ENCODE assay signal across 8 cellular contexts in the genomic region with DNA sequence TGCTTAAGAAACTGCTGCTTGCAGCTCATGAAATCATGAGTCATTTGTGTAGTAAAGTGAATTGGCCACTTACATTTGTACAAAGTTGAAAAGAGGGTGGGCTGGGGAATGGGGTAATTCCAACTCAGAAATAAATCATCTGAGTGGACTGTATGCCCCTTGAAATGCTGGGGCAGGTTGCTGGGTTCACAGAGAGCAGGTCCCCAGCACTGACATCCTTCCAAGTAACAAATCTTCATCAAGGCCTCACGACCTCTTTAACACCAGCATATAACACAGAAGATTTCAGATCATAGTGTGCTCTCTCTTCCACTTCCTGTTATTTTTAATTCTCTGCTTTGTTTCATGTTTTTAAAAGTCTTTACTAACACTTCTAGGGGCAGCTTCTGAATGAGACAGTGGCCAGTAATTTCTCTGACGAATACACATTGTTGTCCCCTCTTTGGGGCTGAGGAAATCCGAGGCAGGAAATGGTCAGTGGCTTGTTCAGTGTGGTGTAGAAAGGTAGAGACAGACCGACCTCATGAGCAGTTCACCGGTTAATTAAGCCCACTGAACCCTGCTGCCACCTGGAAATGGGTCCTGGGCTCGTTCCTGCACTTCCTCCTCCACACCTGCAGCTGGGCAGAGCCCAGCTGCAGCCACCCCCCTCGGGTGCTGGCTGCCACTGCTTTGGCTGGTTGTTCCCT.
A peak's percentile ranks its signal among the peaks of the same experiment; 100 is the strongest.
DNase-seq lines count a peak whose midpoint lies in the region; ATAC-seq and TF ChIP-seq lines count a peak whose summit lies in the region.

No MANE protein-coding gene starts in this region.

- ATAC-seq in GM19372 (IDR thresholded peaks at IDR 0.05; ENCODE audit: low read depth, unreplicated experiment) (peak; percentile 76), HG03354 (IDR thresholded peaks at IDR 0.05; ENCODE audit: poor library complexity, severe bottlenecking, unreplicated experiment) (peak; percentile 86), heart right ventricle (peak in 6 of 8 donors; percentile 18 to 46 (median 39))

- H3K36me3 Mint-ChIP-seq in CD8-positive, alpha-beta memory T cell: peaks cover 0 to 5% (median 2%) of the 10 kb centered on the region in 3 donors
- H3K36me3 Mint-ChIP-seq in activated T-cell treated with anti-CD3 and anti-CD28 coated beads, Interleukin-2, amount 50 U/mL, for 24 hours (ENCODE audit: low read depth): peaks cover 14% of the 10 kb centered on the region

- H3K27me3 ChIP-seq in CD8-positive, alpha-beta memory T cell (ENCODE audit: insufficient read depth, low read length, poor library complexity, severe bottlenecking): no peaks in the 10 kb centered on the region
- H3K27me3 ChIP-seq in heart right ventricle: no peaks in the 10 kb centered on the region
- H3K27me3 ChIP-seq in stomach: no peaks in the 10 kb centered on the region

- H3K9me3 ChIP-seq in CD8-positive, alpha-beta memory T cell (ENCODE audit: low read length): no peaks in the 10 kb centered on the region
- H3K9me3 ChIP-seq in heart right ventricle (no peaks in the 10 kb centered on the region), stomach (no peaks in the 10 kb centered on the region)

- no peak for TF ChIP-seq POLR2A in stomach (IDR thresholded peaks at IDR 0.05)

- H3K27ac ChIP-seq in CD8-positive, alpha-beta memory T cell (ENCODE audit: low read depth, low read length): peak overlapping the region; percentile 70
- H3K27ac ChIP-seq in heart right ventricle: peak overlapping the region in 9 of 10 donors; percentile 46 to 84 (median 71)
- H3K27ac ChIP-seq in stomach: peak overlapping the region; percentile 55 to 86 (median 79)

- 29 to 42% methylated on average over 7 of the region's 7 CpGs for WGBS in heart right ventricle, 2 donors
- 32 to 41% (median 36%) methylated on average over 7 of the region's 7 CpGs for WGBS in stomach, 5 donors

- H3K27me3 Mint-ChIP-seq in CD8-positive, alpha-beta memory T cell: no peaks in the 10 kb centered on the region
- no peaks in the 10 kb centered on the region for H3K27me3 Mint-ChIP-seq in activated T-cell treated with anti-CD3 and anti-CD28 coated beads, Interleukin-2, amount 50 U/mL, for 24 hours

- peak in 3 of 5 donors; percentile 43 to 66 (median 50) for DNase-seq in CD8-positive, alpha-beta memory T cell
- DNase-seq in activated T-cell treated with anti-CD3 and anti-CD28 coated beads, Interleukin-2, amount 50 U/mL, for 24 hours: no peak
- no peak for DNase-seq in heart right ventricle
- no peak for DNase-seq in stomach
- DNase-seq in NCI-H2029 treated with DMSO at 0.1 percent for 48 hours (lab: John Stamatoyannopoulos, UW): no peak
- no peak for DNase-seq in ureter (ENCODE audit: low spot score)

- H3K27ac Mint-ChIP-seq in CD8-positive, alpha-beta memory T cell: peak overlapping the region; percentile 88 to 99 (median 95)
- peak overlapping the region; percentile 98 for H3K27ac Mint-ChIP-seq in activated T-cell treated with anti-CD3 and anti-CD28 coated beads, Interleukin-2, amount 50 U/mL, for 24 hours

- H3K36me3 ChIP-seq in CD8-positive, alpha-beta memory T cell (ENCODE audit: insufficient read depth, low read length): no peaks in the 10 kb centered on the region
- H3K36me3 ChIP-seq in heart right ventricle: no peaks in the 10 kb centered on the region
- H3K36me3 ChIP-seq in stomach: no peaks in the 10 kb centered on the region

- no peak for TF ChIP-seq CTCF in heart right ventricle (IDR thresholded peaks at IDR 0.05)
- TF ChIP-seq CTCF in stomach (IDR thresholded peaks at IDR 0.05): no peak

- TF ChIP-seq EP300 in stomach (IDR thresholded peaks at IDR 0.05): no peak

- POLR2A ChIA-PET in CD8-positive, alpha-beta memory T cell (lab: Charles Lee): interaction anchor here (0.7 to 1.3 kb wide), 3 partner anchors 28 to 125 kb away, joined by 3 to 6 read pairs (median 3); no protein-coding TSS in a partner anchor

- no peaks in the 10 kb centered on the region for H3K9me3 Mint-ChIP-seq in CD8-positive, alpha-beta memory T cell
- no peaks in the 10 kb centered on the region for H3K9me3 Mint-ChIP-seq in activated T-cell treated with anti-CD3 and anti-CD28 coated beads, Interleukin-2, amount 50 U/mL, for 24 hours

- H3K4me3 Mint-ChIP-seq in CD8-positive, alpha-beta memory T cell: peak overlapping the region; percentile 1 to 84 (median 63)
- H3K4me3 Mint-ChIP-seq in activated T-cell treated with anti-CD3 and anti-CD28 coated beads, Interleukin-2, amount 50 U/mL, for 24 hours: peak overlapping the region; percentile 62

- H3K4me3 ChIP-seq in CD8-positive, alpha-beta memory T cell (ENCODE audit: low read length): peak overlapping the region; percentile 12
- no peak overlapping the region for H3K4me3 ChIP-seq in heart right ventricle
- H3K4me3 ChIP-seq in stomach: no peak overlapping the region

- intact Hi-C loops in heart right ventricle (cut with DNase I): loop anchor here in 2 of 10 donors (5.0 to 10.0 kb wide), 4 partner anchors 42 to 160 kb away; a partner anchor contains a TSS
- intact Hi-C loops in stomach (cut with DNase I; ENCODE audit: low total_unique reads): no loop called here

- CTCF ChIA-PET in CD8-positive, alpha-beta memory T cell (lab: Charles Lee): interaction anchor here (1.2 to 5.0 kb wide), 5 partner anchors 10 to 127 kb away, joined by 3 to 35 read pairs (median 4); a partner anchor contains a TSS

- peaks cover 73 to 90% (median 88%) of the 10 kb centered on the region in 3 donors for H3K4me1 Mint-ChIP-seq in CD8-positive, alpha-beta memory T cell
- peaks cover 86% of the 10 kb centered on the region for H3K4me1 Mint-ChIP-seq in activated T-cell treated with anti-CD3 and anti-CD28 coated beads, Interleukin-2, amount 50 U/mL, for 24 hours (ENCODE audit: low read depth)

- H3K4me1 ChIP-seq in CD8-positive, alpha-beta memory T cell (ENCODE audit: insufficient read depth, low read length): peaks cover 97% of the 10 kb centered on the region
- H3K4me1 ChIP-seq in heart right ventricle (peaks cover 12 to 82% (median 73%) of the 10 kb centered on the region in 9 donors), stomach (peaks cover 21 to 70% (median 41%) of the 10 kb centered on the region in 4 donors)

Comparison
In these comparisons a context has a peak if more than half of its experiments do, and no peak if none do; other contexts are left out.
1. DNase-seq: peak in CD8-positive, alpha-beta memory T cell (3 of 5); none in activated T-cell treated with anti-CD3 and anti-CD28 coated beads, Interleukin-2, amount 50 U/mL, for 24 hours (single experiment), heart right ventricle (0 of 2), stomach (single experiment), NCI-H2029 treated with DMSO at 0.1 percent for 48 hours (single experiment) and ureter (single experiment).
2. Peak in every context shown above with its lines, with median percentiles within 50 percentile points of each other: H3K27ac ChIP-seq and ATAC-seq.